Comparison of ENCODE assay signal across 13 cellular contexts in the genomic region with DNA sequence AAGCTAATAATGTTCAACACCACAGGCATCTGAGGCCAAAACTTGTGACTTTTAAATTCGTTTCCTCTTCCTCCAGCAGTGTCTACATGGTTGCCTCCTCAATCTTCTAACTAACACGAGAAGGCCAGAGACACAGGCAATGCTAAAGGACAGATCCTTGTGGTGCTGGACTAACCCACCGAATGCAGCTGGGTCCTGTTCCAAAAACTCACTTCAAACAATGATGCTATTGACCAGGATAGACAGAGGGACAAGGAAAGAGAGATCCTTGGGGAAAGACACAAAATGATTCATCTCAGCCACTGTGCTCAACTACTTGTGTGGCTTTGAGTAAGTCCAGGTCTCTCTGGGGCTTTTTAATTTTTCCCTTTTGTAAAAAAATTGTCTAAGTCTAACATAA.
"Had no signal": no experiment of that assay in that cellular context is flagged by ENCODE, and none has a peak within 500 bp of the region (broad histone marks: within the 10 kb centered on the region; RNA-seq: fewer than 3 reads in every experiment).

No MANE protein-coding gene starts in this region.

- H3K9me3 ChIP-seq: adrenal gland, lower lobe of right lung had no signal

- DNase-seq: activated CD4-positive, alpha-beta T cell treated with anti-CD3 and anti-CD28 coated beads, Interleukin-2, amount 50 U/mL, for 1 hour; activated CD4-positive, CD25-positive, alpha-beta regulatory T cell; activated naive CD4-positive, alpha-beta T cell treated with anti-CD3 and anti-CD28 coated beads, Interleukin-2, amount 50 U/mL, for 16 hours; adrenal gland; effector memory CD4-positive, alpha-beta T cell; glutamatergic neuron; lower lobe of right lung; naive thymus-derived CD4-positive, alpha-beta T cell; stimulated activated CD4-positive, alpha-beta T cell treated with anti-CD3 and anti-CD28 coated beads, Interleukin-2, amount 100 ng/mL, for 48 hours; stimulated activated naive CD4-positive, alpha-beta T cell treated with Interleukin-2 at 50 U/mL for 16 hours had no signal

- H3K36me3 ChIP-seq: adrenal gland, lower lobe of right lung had no signal

- FAIRE-seq: TTC549, urothelium cell line had no signal

- H3K4me3 ChIP-seq: adrenal gland, coronary artery, lower lobe of right lung had no signal

- H3K27ac ChIP-seq: lower lobe of right lung had no signal

- ATAC-seq: lower lobe of right lung; naive thymus-derived CD4-positive, alpha-beta T cell had no signal

- H3K27me3 ChIP-seq: adrenal gland had no signal
